Comparison of ENCODE assay signal across 9 cellular contexts in genomic region chr2:73072416-73072815, GRCh38. TPM values are rescaled to one million over a fixed set of nuclear protein-coding genes. Genes with fewer than 3 reads are reported as not detected.
DNase-seq lines count a peak whose midpoint lies in the region; ATAC-seq and TF ChIP-seq lines count a peak whose summit lies in the region.
"Had no signal": no experiment of that assay in that cellular context is flagged by ENCODE, and none has a peak within 500 bp of the region (broad histone marks: within the 10 kb centered on the region; RNA-seq: fewer than 3 reads in every experiment).

No MANE protein-coding gene starts in this region.

- ATAC-seq in activated T-cell treated with anti-CD3 and anti-CD28 coated beads, Interleukin-2, amount 50 U/mL, for 4 hours = no peak
- ATAC-seq in memory B cell (ENCODE audit: low read depth) = no peak
- ATAC-seq in GM18870 (IDR thresholded peaks at IDR 0.05; ENCODE audit: unreplicated experiment) = no peak

- intact Hi-C loops in ascending aorta (cut with DNase I) (loop anchor here (5.0 kb wide), 3 partner anchors 105 to 665 kb away; partner anchors contain the start of genes EXOC6B and TPRKB), tibial artery (cut with DNase I; ENCODE audit: low total_unique reads) (no loop called here)

- H3K36me3 ChIP-seq in ascending aorta = peaks cover 18 to 22% of the 10 kb centered on the region in 2 donors
- H3K36me3 ChIP-seq in tibial artery = peaks cover 0 to 34% (median 12%) of the 10 kb centered on the region in 3 donors

- H3K4me3 ChIP-seq in ascending aorta = peak overlapping the region; percentile 91 to 92
- peak overlapping the region; percentile 89 to 94 for H3K4me3 ChIP-seq in tibial artery

- H3K9me3 Mint-ChIP-seq in activated T-cell treated with anti-CD3 and anti-CD28 coated beads, Interleukin-2, amount 50 U/mL, for 4 hours = no peaks in the 10 kb centered on the region
- no peaks in the 10 kb centered on the region for H3K9me3 Mint-ChIP-seq in memory B cell

- TF ChIP-seq CTCF in ascending aorta (IDR thresholded peaks at IDR 0.05) = no peak
- TF ChIP-seq CTCF in tibial artery (IDR thresholded peaks at IDR 0.05) = no peak

- H3K4me3 Mint-ChIP-seq in activated T-cell treated with anti-CD3 and anti-CD28 coated beads, Interleukin-2, amount 50 U/mL, for 4 hours = peak overlapping the region; percentile 88
- peak overlapping the region; percentile 92 for H3K4me3 Mint-ChIP-seq in memory B cell

- H3K27me3 Mint-ChIP-seq in activated T-cell treated with anti-CD3 and anti-CD28 coated beads, Interleukin-2, amount 50 U/mL, for 4 hours (ENCODE audit: low read depth) = no peaks in the 10 kb centered on the region
- H3K27me3 Mint-ChIP-seq in memory B cell = peaks cover 2% of the 10 kb centered on the region

- H3K4me1 ChIP-seq in ascending aorta = peaks cover 10 to 15% of the 10 kb centered on the region in 2 donors
- peaks cover 0 to 28% (median 27%) of the 10 kb centered on the region in 4 donors for H3K4me1 ChIP-seq in tibial artery

- H3K27me3 ChIP-seq in ascending aorta (no peaks in the 10 kb centered on the region), tibial artery (no peaks in the 10 kb centered on the region)

- H3K4me1 Mint-ChIP-seq in activated T-cell treated with anti-CD3 and anti-CD28 coated beads, Interleukin-2, amount 50 U/mL, for 4 hours (ENCODE audit: low read depth) = peaks cover 18% of the 10 kb centered on the region
- peaks cover 19% of the 10 kb centered on the region for H3K4me1 Mint-ChIP-seq in memory B cell

- H3K36me3 Mint-ChIP-seq in activated T-cell treated with anti-CD3 and anti-CD28 coated beads, Interleukin-2, amount 50 U/mL, for 4 hours (ENCODE audit: insufficient read depth) = no peaks in the 10 kb centered on the region
- no peaks in the 10 kb centered on the region for H3K36me3 Mint-ChIP-seq in memory B cell

- H3K27ac ChIP-seq in ascending aorta (peak overlapping the region; percentile 84 to 93), tibial artery (peak overlapping the region; percentile 79 to 88)

- H3K9me3 ChIP-seq in ascending aorta = no peaks in the 10 kb centered on the region
- no peaks in the 10 kb centered on the region for H3K9me3 ChIP-seq in tibial artery

- DNase-seq in activated T-cell treated with anti-CD3 and anti-CD28 coated beads, Interleukin-2, amount 50 U/mL, for 4 hours = no peak
- no peak for DNase-seq in activated T-cell treated with anti-CD3 and anti-CD28 coated beads, Interleukin-2, amount 50 U/mL, for 48 hours
- DNase-seq in ascending aorta (ENCODE audit: low spot score in 2 of 2) = no peak
- DNase-seq in memory B cell (ENCODE audit: low spot score in 2 of 2) = no peak
- no peak for DNase-seq in tibial artery
- no peak for DNase-seq in islet precursor cell
- DNase-seq in NCI-H226 = no peak
- DNase-seq: NCI-H2227 treated with DMSO at 0.1 percent for 48 hours had no signal

- peak overlapping the region; percentile 89 for H3K27ac Mint-ChIP-seq in memory B cell

RNA-seq across cellular contexts. Expression of gene SFXN5, which starts 0.9 kb away (rescaled TPM):
- 1 to 10 TPM; 5.2 to 7.3 (median 5.3) TPM for total RNA-seq in activated T-cell treated with anti-CD3 and anti-CD28 coated beads, Interleukin-2, amount 50 U/mL, for 4 hours
- 9.3 TPM for total RNA-seq in ascending aorta

RNA-seq across cellular contexts. Expression of gene RAB11FIP5, which starts 40.3 kb away (rescaled TPM):
- 1 to 10 TPM; 4.6 to 5.1 (median 5.0) TPM for total RNA-seq in activated T-cell treated with anti-CD3 and anti-CD28 coated beads, Interleukin-2, amount 50 U/mL, for 4 hours
- total RNA-seq in ascending aorta = 95.3 TPM

Comparison
In these comparisons a context has a peak if more than half of its experiments do, and no peak if none do; other contexts are left out.
1. RNA of gene RAB11FIP5, which starts 40.3 kb away (total RNA-seq): 95.3 TPM in ascending aorta (single experiment); 4.6 to 5.1 TPM in activated T-cell treated with anti-CD3 and anti-CD28 coated beads, Interleukin-2, amount 50 U/mL, for 4 hours; every median in the first group is over 10 times any median in the second.